In the genomic region with DNA sequence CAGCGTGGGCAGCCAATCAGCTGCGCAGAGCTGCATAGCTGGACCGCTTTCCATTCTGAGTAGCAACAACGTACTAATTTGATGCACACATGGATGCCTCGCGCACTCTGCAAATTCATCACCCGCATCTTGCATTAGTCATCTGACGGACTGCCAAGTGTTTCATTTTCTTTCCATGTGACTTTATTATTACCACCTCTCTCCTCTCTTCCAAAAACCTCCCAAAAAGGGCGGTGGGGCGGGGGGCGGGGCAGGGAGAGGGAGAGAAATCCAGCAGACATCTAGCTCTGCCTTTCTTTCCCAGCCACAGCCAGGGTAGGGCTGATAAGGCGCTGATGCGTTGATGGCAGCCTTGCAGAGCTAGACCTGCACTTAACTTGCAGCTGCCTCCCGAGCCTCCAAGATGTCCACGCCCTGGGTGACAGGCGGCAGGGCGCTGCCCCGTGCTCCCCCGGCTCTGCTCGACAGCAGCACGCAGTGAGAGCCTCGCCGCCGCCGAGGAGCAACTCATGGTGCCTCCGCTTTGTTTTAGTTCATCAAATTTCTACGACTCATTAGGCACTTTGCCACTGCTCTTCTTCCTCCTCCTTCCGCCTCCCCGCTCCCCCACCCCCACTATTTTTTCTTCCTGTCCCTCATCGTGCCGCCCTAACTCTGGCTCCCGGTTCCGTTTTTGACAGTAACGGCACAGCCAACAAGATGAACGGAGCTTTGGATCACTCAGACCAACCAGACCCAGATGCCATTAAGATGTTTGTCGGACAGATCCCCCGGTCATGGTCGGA, we compare ENCODE assay signal across 1 cellular context.
TF ChIP-seq lines count a peak whose summit lies in the region.

No MANE protein-coding gene starts in this region.

TF ChIP-seq in K562, 482 proteins besides CTCF, POLR2A, EP300 and RAD21 (continued from another document and continues in another):
- TF ChIP-seq, protein P1, sequence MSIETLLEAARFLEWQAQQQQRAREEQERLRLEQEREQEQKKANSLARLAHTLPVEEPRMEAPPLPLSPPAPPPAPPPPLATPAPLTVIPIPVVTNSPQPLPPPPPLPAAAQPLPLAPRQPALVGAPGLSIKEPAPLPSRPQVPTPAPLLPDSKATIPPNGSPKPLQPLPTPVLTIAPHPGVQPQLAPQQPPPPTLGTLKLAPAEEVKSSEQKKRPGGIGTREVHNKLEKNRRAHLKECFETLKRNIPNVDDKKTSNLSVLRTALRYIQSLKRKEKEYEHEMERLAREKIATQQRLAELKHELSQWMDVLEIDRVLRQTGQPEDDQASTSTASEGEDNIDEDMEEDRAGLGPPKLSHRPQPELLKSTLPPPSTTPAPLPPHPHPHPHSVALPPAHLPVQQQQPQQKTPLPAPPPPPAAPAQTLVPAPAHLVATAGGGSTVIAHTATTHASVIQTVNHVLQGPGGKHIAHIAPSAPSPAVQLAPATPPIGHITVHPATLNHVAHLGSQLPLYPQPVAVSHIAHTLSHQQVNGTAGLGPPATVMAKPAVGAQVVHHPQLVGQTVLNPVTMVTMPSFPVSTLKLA (conservative IDR thresholded peaks at IDR 0.05): peak in 1 of 2 experiments; percentile 32; a peak in 2 of 4 replicates
- TF ChIP-seq, protein P2, sequence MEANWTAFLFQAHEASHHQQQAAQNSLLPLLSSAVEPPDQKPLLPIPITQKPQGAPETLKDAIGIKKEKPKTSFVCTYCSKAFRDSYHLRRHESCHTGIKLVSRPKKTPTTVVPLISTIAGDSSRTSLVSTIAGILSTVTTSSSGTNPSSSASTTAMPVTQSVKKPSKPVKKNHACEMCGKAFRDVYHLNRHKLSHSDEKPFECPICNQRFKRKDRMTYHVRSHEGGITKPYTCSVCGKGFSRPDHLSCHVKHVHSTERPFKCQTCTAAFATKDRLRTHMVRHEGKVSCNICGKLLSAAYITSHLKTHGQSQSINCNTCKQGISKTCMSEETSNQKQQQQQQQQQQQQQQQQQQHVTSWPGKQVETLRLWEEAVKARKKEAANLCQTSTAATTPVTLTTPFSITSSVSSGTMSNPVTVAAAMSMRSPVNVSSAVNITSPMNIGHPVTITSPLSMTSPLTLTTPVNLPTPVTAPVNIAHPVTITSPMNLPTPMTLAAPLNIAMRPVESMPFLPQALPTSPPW (CRISPR knock-in tag; IDR thresholded peaks at IDR 0.05): peak; percentile 61
- TF ChIP-seq CBX1 (IDR thresholded peaks at IDR 0.05; ENCODE audit: low read depth) (no peak), FOXM1 (IDR thresholded peaks at IDR 0.05; ENCODE audit: low read depth) (no peak), FOXM1 (CRISPR knock-in tag; IDR thresholded peaks at IDR 0.05; ENCODE audit: low read depth) (peak; percentile 28; the same call in 1 of the 2 replicates), ETV5 (CRISPR knock-in tag; IDR thresholded peaks at IDR 0.05; ENCODE audit: low read depth) (no peak; the same call in 1 of the 2 replicates), ZNF507 (tag; conservative IDR thresholded peaks at IDR 0.05) (no peak), DPF2 (IDR thresholded peaks at IDR 0.05) (0 out of 2 replicates have a peak, but pooled peaks have one; percentile 21), ILK (tag; IDR thresholded peaks at IDR 0.05; ENCODE audit: borderline replicate concordance, low read depth) (no peak), STAG1 (CRISPR knock-in tag; IDR thresholded peaks at IDR 0.05; ENCODE audit: borderline replicate concordance) (no peak), HMG20A (CRISPR knock-in tag; conservative IDR thresholded peaks at IDR 0.05) (no peak), FOSL1 (tag; conservative IDR thresholded peaks at IDR 0.05) (peak; percentile 87), GTF2E2 (tag; IDR thresholded peaks at IDR 0.05) (0 out of 2 replicates have a peak, but pooled peaks have one; percentile 6), FOXA3 (CRISPR knock-in tag; conservative IDR thresholded peaks at IDR 0.05 in 1 of 2, IDR thresholded peaks at IDR 0.05 in 1 of 2) (no peak; a peak in 1 of 4 replicates), CAMTA2 (CRISPR knock-in tag; conservative IDR thresholded peaks at IDR 0.05) (no peak), HMG20B (CRISPR knock-in tag; IDR thresholded peaks at IDR 0.05) (no peak), CHD1 (IDR thresholded peaks at IDR 0.05; ENCODE audit: low read length) (no peak), CTBP1 (IDR thresholded peaks at IDR 0.05; ENCODE audit: borderline replicate concordance) (peak; percentile 66; the same call in 1 of the 2 replicates), KDM1A (IDR thresholded peaks at IDR 0.05) (peak in 1 of 2 experiments; percentile 5; a peak in 2 of 4 replicates), MEF2A (IDR thresholded peaks at IDR 0.05; ENCODE audit: control insufficient read depth, low read depth, low read length) (no peak), CREM (IDR thresholded peaks at IDR 0.05; ENCODE audit: low read depth) (peak; percentile 31; the same call in 1 of the 2 replicates), ZNF766 (CRISPR knock-in tag; conservative IDR thresholded peaks at IDR 0.05) (peak; percentile 60; the same call in 1 of the 2 replicates), RBFOX2 (IDR thresholded peaks at IDR 0.05; ENCODE audit: low read depth, low read length) (peak; percentile 71), RBM15 (IDR thresholded peaks at IDR 0.05; ENCODE audit: insufficient read depth, low read length) (no peak), NR2C1 (IDR thresholded peaks at IDR 0.05) (no peak), NR2C1 (tag; IDR thresholded peaks at IDR 0.05) (no peak), NUFIP1 (IDR thresholded peaks at IDR 0.05; ENCODE audit: partially characterized antibody) (no peak), SIN3A (IDR thresholded peaks at IDR 0.05; ENCODE audit: borderline replicate concordance in 2 of 2, control insufficient read depth in 1 of 2, low read depth in 2 of 2, low read length in 2 of 2) (peak in 1 of 2 experiments; percentile 53; a peak in 1 of 4 replicates), SMAD1 (IDR thresholded peaks at IDR 0.05; ENCODE audit: low read depth, low read length, partially characterized antibody) (no peak), NR1H2 (CRISPR knock-in tag; IDR thresholded peaks at IDR 0.05) (0 out of 2 replicates have a peak, but pooled peaks have one; percentile 51)
- TF ChIP-seq, protein P3, sequence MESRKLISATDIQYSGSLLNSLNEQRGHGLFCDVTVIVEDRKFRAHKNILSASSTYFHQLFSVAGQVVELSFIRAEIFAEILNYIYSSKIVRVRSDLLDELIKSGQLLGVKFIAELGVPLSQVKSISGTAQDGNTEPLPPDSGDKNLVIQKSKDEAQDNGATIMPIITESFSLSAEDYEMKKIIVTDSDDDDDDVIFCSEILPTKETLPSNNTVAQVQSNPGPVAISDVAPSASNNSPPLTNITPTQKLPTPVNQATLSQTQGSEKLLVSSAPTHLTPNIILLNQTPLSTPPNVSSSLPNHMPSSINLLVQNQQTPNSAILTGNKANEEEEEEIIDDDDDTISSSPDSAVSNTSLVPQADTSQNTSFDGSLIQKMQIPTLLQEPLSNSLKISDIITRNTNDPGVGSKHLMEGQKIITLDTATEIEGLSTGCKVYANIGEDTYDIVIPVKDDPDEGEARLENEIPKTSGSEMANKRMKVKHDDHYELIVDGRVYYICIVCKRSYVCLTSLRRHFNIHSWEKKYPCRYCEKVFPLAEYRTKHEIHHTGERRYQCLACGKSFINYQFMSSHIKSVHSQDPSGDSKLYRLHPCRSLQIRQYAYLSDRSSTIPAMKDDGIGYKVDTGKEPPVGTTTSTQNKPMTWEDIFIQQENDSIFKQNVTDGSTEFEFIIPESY (CRISPR knock-in tag; IDR thresholded peaks at IDR 0.05): no peak
- TF ChIP-seq, protein P4, sequence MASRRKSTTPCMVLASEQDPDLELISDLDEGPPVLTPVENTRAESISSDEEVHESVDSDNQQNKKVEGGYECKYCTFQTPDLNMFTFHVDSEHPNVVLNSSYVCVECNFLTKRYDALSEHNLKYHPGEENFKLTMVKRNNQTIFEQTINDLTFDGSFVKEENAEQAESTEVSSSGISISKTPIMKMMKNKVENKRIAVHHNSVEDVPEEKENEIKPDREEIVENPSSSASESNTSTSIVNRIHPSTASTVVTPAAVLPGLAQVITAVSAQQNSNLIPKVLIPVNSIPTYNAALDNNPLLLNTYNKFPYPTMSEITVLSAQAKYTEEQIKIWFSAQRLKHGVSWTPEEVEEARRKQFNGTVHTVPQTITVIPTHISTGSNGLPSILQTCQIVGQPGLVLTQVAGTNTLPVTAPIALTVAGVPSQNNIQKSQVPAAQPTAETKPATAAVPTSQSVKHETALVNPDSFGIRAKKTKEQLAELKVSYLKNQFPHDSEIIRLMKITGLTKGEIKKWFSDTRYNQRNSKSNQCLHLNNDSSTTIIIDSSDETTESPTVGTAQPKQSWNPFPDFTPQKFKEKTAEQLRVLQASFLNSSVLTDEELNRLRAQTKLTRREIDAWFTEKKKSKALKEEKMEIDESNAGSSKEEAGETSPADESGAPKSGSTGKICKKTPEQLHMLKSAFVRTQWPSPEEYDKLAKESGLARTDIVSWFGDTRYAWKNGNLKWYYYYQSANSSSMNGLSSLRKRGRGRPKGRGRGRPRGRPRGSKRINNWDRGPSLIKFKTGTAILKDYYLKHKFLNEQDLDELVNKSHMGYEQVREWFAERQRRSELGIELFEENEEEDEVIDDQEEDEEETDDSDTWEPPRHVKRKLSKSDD (conservative IDR thresholded peaks at IDR 0.05; ENCODE audit: low read length): no peak
- TF ChIP-seq, protein P5, sequence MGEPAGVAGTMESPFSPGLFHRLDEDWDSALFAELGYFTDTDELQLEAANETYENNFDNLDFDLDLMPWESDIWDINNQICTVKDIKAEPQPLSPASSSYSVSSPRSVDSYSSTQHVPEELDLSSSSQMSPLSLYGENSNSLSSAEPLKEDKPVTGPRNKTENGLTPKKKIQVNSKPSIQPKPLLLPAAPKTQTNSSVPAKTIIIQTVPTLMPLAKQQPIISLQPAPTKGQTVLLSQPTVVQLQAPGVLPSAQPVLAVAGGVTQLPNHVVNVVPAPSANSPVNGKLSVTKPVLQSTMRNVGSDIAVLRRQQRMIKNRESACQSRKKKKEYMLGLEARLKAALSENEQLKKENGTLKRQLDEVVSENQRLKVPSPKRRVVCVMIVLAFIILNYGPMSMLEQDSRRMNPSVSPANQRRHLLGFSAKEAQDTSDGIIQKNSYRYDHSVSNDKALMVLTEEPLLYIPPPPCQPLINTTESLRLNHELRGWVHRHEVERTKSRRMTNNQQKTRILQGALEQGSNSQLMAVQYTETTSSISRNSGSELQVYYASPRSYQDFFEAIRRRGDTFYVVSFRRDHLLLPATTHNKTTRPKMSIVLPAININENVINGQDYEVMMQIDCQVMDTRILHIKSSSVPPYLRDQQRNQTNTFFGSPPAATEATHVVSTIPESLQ (CRISPR knock-in tag; IDR thresholded peaks at IDR 0.05): peak; percentile 80; the same call in 1 of the 2 replicates
- TF ChIP-seq, protein P6, sequence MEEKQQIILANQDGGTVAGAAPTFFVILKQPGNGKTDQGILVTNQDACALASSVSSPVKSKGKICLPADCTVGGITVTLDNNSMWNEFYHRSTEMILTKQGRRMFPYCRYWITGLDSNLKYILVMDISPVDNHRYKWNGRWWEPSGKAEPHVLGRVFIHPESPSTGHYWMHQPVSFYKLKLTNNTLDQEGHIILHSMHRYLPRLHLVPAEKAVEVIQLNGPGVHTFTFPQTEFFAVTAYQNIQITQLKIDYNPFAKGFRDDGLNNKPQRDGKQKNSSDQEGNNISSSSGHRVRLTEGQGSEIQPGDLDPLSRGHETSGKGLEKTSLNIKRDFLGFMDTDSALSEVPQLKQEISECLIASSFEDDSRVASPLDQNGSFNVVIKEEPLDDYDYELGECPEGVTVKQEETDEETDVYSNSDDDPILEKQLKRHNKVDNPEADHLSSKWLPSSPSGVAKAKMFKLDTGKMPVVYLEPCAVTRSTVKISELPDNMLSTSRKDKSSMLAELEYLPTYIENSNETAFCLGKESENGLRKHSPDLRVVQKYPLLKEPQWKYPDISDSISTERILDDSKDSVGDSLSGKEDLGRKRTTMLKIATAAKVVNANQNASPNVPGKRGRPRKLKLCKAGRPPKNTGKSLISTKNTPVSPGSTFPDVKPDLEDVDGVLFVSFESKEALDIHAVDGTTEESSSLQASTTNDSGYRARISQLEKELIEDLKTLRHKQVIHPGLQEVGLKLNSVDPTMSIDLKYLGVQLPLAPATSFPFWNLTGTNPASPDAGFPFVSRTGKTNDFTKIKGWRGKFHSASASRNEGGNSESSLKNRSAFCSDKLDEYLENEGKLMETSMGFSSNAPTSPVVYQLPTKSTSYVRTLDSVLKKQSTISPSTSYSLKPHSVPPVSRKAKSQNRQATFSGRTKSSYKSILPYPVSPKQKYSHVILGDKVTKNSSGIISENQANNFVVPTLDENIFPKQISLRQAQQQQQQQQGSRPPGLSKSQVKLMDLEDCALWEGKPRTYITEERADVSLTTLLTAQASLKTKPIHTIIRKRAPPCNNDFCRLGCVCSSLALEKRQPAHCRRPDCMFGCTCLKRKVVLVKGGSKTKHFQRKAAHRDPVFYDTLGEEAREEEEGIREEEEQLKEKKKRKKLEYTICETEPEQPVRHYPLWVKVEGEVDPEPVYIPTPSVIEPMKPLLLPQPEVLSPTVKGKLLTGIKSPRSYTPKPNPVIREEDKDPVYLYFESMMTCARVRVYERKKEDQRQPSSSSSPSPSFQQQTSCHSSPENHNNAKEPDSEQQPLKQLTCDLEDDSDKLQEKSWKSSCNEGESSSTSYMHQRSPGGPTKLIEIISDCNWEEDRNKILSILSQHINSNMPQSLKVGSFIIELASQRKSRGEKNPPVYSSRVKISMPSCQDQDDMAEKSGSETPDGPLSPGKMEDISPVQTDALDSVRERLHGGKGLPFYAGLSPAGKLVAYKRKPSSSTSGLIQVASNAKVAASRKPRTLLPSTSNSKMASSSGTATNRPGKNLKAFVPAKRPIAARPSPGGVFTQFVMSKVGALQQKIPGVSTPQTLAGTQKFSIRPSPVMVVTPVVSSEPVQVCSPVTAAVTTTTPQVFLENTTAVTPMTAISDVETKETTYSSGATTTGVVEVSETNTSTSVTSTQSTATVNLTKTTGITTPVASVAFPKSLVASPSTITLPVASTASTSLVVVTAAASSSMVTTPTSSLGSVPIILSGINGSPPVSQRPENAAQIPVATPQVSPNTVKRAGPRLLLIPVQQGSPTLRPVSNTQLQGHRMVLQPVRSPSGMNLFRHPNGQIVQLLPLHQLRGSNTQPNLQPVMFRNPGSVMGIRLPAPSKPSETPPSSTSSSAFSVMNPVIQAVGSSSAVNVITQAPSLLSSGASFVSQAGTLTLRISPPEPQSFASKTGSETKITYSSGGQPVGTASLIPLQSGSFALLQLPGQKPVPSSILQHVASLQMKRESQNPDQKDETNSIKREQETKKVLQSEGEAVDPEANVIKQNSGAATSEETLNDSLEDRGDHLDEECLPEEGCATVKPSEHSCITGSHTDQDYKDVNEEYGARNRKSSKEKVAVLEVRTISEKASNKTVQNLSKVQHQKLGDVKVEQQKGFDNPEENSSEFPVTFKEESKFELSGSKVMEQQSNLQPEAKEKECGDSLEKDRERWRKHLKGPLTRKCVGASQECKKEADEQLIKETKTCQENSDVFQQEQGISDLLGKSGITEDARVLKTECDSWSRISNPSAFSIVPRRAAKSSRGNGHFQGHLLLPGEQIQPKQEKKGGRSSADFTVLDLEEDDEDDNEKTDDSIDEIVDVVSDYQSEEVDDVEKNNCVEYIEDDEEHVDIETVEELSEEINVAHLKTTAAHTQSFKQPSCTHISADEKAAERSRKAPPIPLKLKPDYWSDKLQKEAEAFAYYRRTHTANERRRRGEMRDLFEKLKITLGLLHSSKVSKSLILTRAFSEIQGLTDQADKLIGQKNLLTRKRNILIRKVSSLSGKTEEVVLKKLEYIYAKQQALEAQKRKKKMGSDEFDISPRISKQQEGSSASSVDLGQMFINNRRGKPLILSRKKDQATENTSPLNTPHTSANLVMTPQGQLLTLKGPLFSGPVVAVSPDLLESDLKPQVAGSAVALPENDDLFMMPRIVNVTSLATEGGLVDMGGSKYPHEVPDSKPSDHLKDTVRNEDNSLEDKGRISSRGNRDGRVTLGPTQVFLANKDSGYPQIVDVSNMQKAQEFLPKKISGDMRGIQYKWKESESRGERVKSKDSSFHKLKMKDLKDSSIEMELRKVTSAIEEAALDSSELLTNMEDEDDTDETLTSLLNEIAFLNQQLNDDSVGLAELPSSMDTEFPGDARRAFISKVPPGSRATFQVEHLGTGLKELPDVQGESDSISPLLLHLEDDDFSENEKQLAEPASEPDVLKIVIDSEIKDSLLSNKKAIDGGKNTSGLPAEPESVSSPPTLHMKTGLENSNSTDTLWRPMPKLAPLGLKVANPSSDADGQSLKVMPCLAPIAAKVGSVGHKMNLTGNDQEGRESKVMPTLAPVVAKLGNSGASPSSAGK (IDR thresholded peaks at IDR 0.05): peak; percentile 84
